Comparison of ENCODE assay signal across 19 cellular contexts in the genomic region with DNA sequence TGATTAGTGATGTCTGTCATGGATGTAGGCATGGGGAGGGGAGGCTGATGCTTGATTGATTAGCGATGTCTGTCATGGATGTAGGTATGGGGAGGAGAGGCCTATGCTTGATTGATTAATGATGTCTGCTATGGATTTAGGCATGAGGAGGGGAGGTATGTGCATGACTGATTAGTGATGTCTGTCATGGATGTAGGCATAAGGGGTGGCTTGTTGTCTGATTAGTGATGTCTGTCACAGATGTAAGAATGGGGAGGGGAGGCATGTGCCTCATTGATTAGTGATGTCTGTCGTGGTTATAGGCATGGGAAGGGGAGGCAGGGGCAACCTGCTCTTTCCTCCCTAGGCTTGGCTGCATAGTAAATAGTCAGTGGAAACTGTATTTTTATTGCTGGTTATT.
DNase-seq lines count a peak whose midpoint lies in the region; ATAC-seq, FAIRE-seq and TF ChIP-seq lines count a peak whose summit lies in the region.
"Had no signal": no experiment of that assay in that cellular context is flagged by ENCODE, and none has a peak within 500 bp of the region (broad histone marks: within the 10 kb centered on the region; RNA-seq: fewer than 3 reads in every experiment).

No MANE protein-coding gene starts in this region.

- no peak overlapping the region for H4K8ac ChIP-seq in mesendoderm (ENCODE audit: low read depth, low read length)

- no peaks in the 10 kb centered on the region for H3K79me1 ChIP-seq in mesendoderm (ENCODE audit: low read length)

- 2% methylated on average over 2 of the region's 2 CpGs for WGBS in HepG2 (ENCODE audit: low lambda C conversion rate)
- 50% methylated on average over 2 of the region's 2 CpGs for WGBS in right lobe of liver (ENCODE audit: insufficient coverage, low coverage, low lambda C conversion rate, missing lambda C conversion rate)
- no CpG with 5 or more reads among the region's 2 CpGs for WGBS in mesendoderm (ENCODE audit: extremely low coverage, insufficient coverage, low lambda C conversion rate)

- intact Hi-C loops in HepG2 (cut with micrococcal nuclease; ENCODE audit: unreplicated experiment) (no loop called here), right lobe of liver (cut with DNase I) (no loop called here), left ventricle myocardium inferior (cut with micrococcal nuclease) (no loop called here)

- no peak for DNase-seq in HepG2 (ENCODE audit: low spot score)
- DNase-seq in right lobe of liver: no peak
- no peak for DNase-seq in bronchial epithelial cell (ENCODE audit: low read depth)
- peak; percentile 50 for DNase-seq in mesendoderm
- DNase-seq in left ventricle myocardium inferior: no peak
- DNase-seq in HUDEP-2 (lab: John Stamatoyannopoulos, UW; ENCODE audit: unreplicated experiment in 76 of 76): no peak
- DNase-seq: 8988T; Calu3; CD8-positive, alpha-beta T cell; DMS53; DND-41; EL; HCEC 1CT; HFFc6 had no signal

- TF ChIP-seq RAD21 in HepG2 (CRISPR knock-in tag; IDR thresholded peaks at IDR 0.05): no peak

- H3K18ac ChIP-seq in mesendoderm (ENCODE audit: low read length): no peak overlapping the region

- no peaks in the 10 kb centered on the region for H3K79me2 ChIP-seq in HepG2 (ENCODE audit: insufficient read depth, low read length)
- H3K79me2 ChIP-seq in mesendoderm (ENCODE audit: control insufficient read depth, insufficient read depth, low read length): no peaks in the 10 kb centered on the region

- H3K56ac ChIP-seq in mesendoderm (ENCODE audit: low read length): no peak overlapping the region

- no peaks in the 10 kb centered on the region for H3K27me3 ChIP-seq in HepG2 (ENCODE audit: control insufficient read depth in 1 of 2, insufficient read depth in 2 of 2, low read length in 2 of 2)
- H3K27me3 ChIP-seq in right lobe of liver: no peaks in the 10 kb centered on the region
- H3K27me3 ChIP-seq in bronchial epithelial cell (ENCODE audit: control insufficient read depth, insufficient read depth, low read length): no peaks in the 10 kb centered on the region
- H3K27me3 ChIP-seq in mesendoderm (ENCODE audit: insufficient read depth, low read length, poor library complexity): no peaks in the 10 kb centered on the region
- no peaks in the 10 kb centered on the region for H3K27me3 ChIP-seq in left ventricle myocardium inferior (ENCODE audit: low read depth)
- H3K27me3 ChIP-seq: BLaER1 treated with 17β-estradiol and CSF1 and Interleukin-3, amounts not matched to agents 10 nM and 100 nM had no signal

- H3K36me3 ChIP-seq in HepG2 (replicated peaks in 1 of 2; ENCODE audit: control insufficient read depth in 1 of 2, insufficient read depth in 2 of 2, low read length in 2 of 2) (no peaks in the 10 kb centered on the region), right lobe of liver (no peaks in the 10 kb centered on the region), bronchial epithelial cell (ENCODE audit: control insufficient read depth, insufficient read depth, low read length) (no peaks in the 10 kb centered on the region), mesendoderm (ENCODE audit: control insufficient read depth, insufficient read depth, low read length) (no peaks in the 10 kb centered on the region), left ventricle myocardium inferior (no peaks in the 10 kb centered on the region)
- H3K36me3 ChIP-seq: BLaER1 treated with 17β-estradiol and CSF1 and Interleukin-3, amounts not matched to agents 10 nM and 100 nM had no signal

- H2BK5ac ChIP-seq in mesendoderm (ENCODE audit: low read length): no peak overlapping the region

- FAIRE-seq in HepG2 (lab: Jason Lieb, UNC) (no peak), bronchial epithelial cell (lab: Jason Lieb, UNC) (peak; percentile 79)
- FAIRE-seq: GM12892, GM18507, H54 had no signal

- POLR2A ChIA-PET in HepG2 (lab: Yijun Ruan, JAX): no interaction called here

- H3K23ac ChIP-seq in mesendoderm (ENCODE audit: low read length): no peak overlapping the region

- H3K9ac ChIP-seq in HepG2 (ENCODE audit: insufficient read depth, low read depth, low read length) (no peak overlapping the region), mesendoderm (ENCODE audit: low read length) (no peak overlapping the region)
- H3K9ac ChIP-seq: BLaER1 treated with 17β-estradiol and CSF1 and Interleukin-3, amounts not matched to agents 10 nM and 100 nM had no signal

- no peak overlapping the region for H3K4ac ChIP-seq in mesendoderm (ENCODE audit: low read depth, low read length)

- ATAC-seq in HepG2 (no peak), right lobe of liver (no peak), HG03175 (IDR thresholded peaks at IDR 0.05; ENCODE audit: unreplicated experiment) (no peak)
- ATAC-seq: CD8-positive, alpha-beta T cell had no signal

- H3K4me3 ChIP-seq in HepG2 (replicated peaks in 1 of 3; ENCODE audit: insufficient read depth in 1 of 3, low read depth in 2 of 3, low read length in 3 of 3) (no peak overlapping the region), right lobe of liver (no peak overlapping the region), bronchial epithelial cell (ENCODE audit: low read depth, low read length) (no peak overlapping the region), mesendoderm (ENCODE audit: low read length) (no peak overlapping the region), left ventricle myocardium inferior (no peak overlapping the region)
- H3K4me3 ChIP-seq: BLaER1 treated with 17β-estradiol and CSF1 and Interleukin-3, amounts not matched to agents 10 nM and 100 nM had no signal

- no peak overlapping the region for H2BK120ac ChIP-seq in mesendoderm (ENCODE audit: low read depth, low read length)

- CTCF ChIA-PET in HepG2 (lab: Yijun Ruan, JAX; ENCODE audit: low intra/inter-chr PET ratio, low total read pairs): no interaction called here

- no peak overlapping the region for H2AFZ ChIP-seq in HepG2 (ENCODE audit: low read length)

- TF ChIP-seq POLR2A in HepG2 (IDR thresholded peaks at IDR 0.05; ENCODE audit: insufficient read depth in 1 of 2, low read depth in 2 of 2, low read length in 2 of 2): no peak
- TF ChIP-seq POLR2A in right lobe of liver (IDR thresholded peaks at IDR 0.05): no peak

- no peak for TF ChIP-seq CTCF in HepG2 (CRISPR knock-in tag; IDR thresholded peaks at IDR 0.05)
- TF ChIP-seq CTCF in right lobe of liver (IDR thresholded peaks at IDR 0.05): no peak
- TF ChIP-seq CTCF in bronchial epithelial cell (IDR thresholded peaks at IDR 0.05; ENCODE audit: insufficient read depth, low read length, severe bottlenecking): no peak
- no peak for TF ChIP-seq CTCF in left ventricle myocardium inferior (IDR thresholded peaks at IDR 0.05; ENCODE audit: borderline replicate concordance)

- TF ChIP-seq EP300 in HepG2 (IDR thresholded peaks at IDR 0.05; ENCODE audit: low read depth in 2 of 2, low read length in 2 of 2) (no peak), HepG2 (CRISPR knock-in tag; IDR thresholded peaks at IDR 0.05; ENCODE audit: borderline replicate concordance) (no peak)

- no peak overlapping the region for H4K5ac ChIP-seq in mesendoderm (ENCODE audit: low read length)

- H3K27ac ChIP-seq in HepG2 (ENCODE audit: extremely low read length, insufficient read depth, low read length) (no peak overlapping the region), right lobe of liver (no peak overlapping the region), mesendoderm (ENCODE audit: low read depth, low read length) (no peak overlapping the region), left ventricle myocardium inferior (replicated peaks) (no peak overlapping the region)
- H3K27ac ChIP-seq: BLaER1 treated with 17β-estradiol and CSF1 and Interleukin-3, amounts not matched to agents 10 nM and 100 nM had no signal

- H2AK5ac ChIP-seq in mesendoderm (ENCODE audit: low read length): no peak overlapping the region

- no peaks in the 10 kb centered on the region for H3K4me1 ChIP-seq in HepG2 (ENCODE audit: insufficient read depth, low read length)
- H3K4me1 ChIP-seq in right lobe of liver: no peaks in the 10 kb centered on the region
- peaks cover 6% of the 10 kb centered on the region for H3K4me1 ChIP-seq in mesendoderm (ENCODE audit: control insufficient read depth, low read depth, low read length)
- peaks cover 6% of the 10 kb centered on the region for H3K4me1 ChIP-seq in left ventricle myocardium inferior

- H2BK15ac ChIP-seq in mesendoderm (replicated peaks; ENCODE audit: low read depth): no peak overlapping the region

- no peak overlapping the region for H3K4me2 ChIP-seq in HepG2 (ENCODE audit: low read depth, low read length)
- H3K4me2 ChIP-seq in mesendoderm (ENCODE audit: low read length): no peak overlapping the region
- H3K4me2 ChIP-seq: BLaER1 treated with 17β-estradiol and CSF1 and Interleukin-3, amounts not matched to agents 10 nM and 100 nM had no signal

- no TSS peak for BruUV-seq in HepG2 (replicated peaks; lab: Mats Ljungman, UMichigan)

- H4K20me1 ChIP-seq in HepG2 (ENCODE audit: insufficient read depth, low read length): no peaks in the 10 kb centered on the region
- H4K20me1 ChIP-seq: BLaER1 treated with 17β-estradiol and CSF1 and Interleukin-3, amounts not matched to agents 10 nM and 100 nM had no signal

- H3K9me3 ChIP-seq in HepG2 (ENCODE audit: low read length): no peaks in the 10 kb centered on the region
- no peaks in the 10 kb centered on the region for H3K9me3 ChIP-seq in right lobe of liver
- no peaks in the 10 kb centered on the region for H3K9me3 ChIP-seq in left ventricle myocardium inferior (replicated peaks)
- H3K9me3 ChIP-seq: BLaER1 treated with 17β-estradiol and CSF1 and Interleukin-3, amounts not matched to agents 10 nM and 100 nM had no signal

- in situ Hi-C loops in HepG2 (cut with HindIII; ENCODE audit: extremely low pct_ligation_motif_present, low pct_unique_long_range_greater_than_20kb): no loop called here

TF ChIP-seq in HepG2, 621 proteins besides CTCF, POLR2A, EP300 and RAD21:
- TF ChIP-seq, protein P1, sequence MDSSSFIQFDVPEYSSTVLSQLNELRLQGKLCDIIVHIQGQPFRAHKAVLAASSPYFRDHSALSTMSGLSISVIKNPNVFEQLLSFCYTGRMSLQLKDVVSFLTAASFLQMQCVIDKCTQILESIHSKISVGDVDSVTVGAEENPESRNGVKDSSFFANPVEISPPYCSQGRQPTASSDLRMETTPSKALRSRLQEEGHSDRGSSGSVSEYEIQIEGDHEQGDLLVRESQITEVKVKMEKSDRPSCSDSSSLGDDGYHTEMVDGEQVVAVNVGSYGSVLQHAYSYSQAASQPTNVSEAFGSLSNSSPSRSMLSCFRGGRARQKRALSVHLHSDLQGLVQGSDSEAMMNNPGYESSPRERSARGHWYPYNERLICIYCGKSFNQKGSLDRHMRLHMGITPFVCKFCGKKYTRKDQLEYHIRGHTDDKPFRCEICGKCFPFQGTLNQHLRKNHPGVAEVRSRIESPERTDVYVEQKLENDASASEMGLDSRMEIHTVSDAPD (CRISPR knock-in tag; IDR thresholded peaks at IDR 0.05): no peak
- TF ChIP-seq CREB1 (IDR thresholded peaks at IDR 0.05) (peak; percentile 11; the same call in 1 of the 2 replicates), CREB1 (CRISPR knock-in tag; IDR thresholded peaks at IDR 0.05) (no peak)
